8 cellular contexts compared by ENCODE assay signal in genomic region chr22:43996170-43996980, GRCh38.
DNase-seq lines count a peak whose midpoint lies in the region; ATAC-seq lines count a peak whose summit lies in the region.

No MANE protein-coding gene starts in this region.

- ATAC-seq in HG02678 (IDR thresholded peaks at IDR 0.05; ENCODE audit: unreplicated experiment): peak; percentile 59
- ATAC-seq in GM21515 (IDR thresholded peaks at IDR 0.05; ENCODE audit: unreplicated experiment): no peak
- no peak for ATAC-seq in GM18868 (IDR thresholded peaks at IDR 0.05; ENCODE audit: unreplicated experiment)
- no peak for ATAC-seq in HG03108 (IDR thresholded peaks at IDR 0.05; ENCODE audit: unreplicated experiment)
- ATAC-seq in GM18498 (IDR thresholded peaks at IDR 0.05; ENCODE audit: unreplicated experiment): no peak

- peak; percentile 41 to 52 for DNase-seq in activated CD8-positive, alpha-beta memory T cell treated with anti-CD3 and anti-CD28 coated beads for 1 hour (ENCODE audit: extremely low read depth in 1 of 2, low read depth in 1 of 2)
- DNase-seq in head of caudate nucleus: peak in 40 of 42 donors; percentile 14 to 74 (median 46)
- DNase-seq in stimulated activated CD4-positive, alpha-beta T cell treated with anti-CD3 and anti-CD28 coated beads, Interleukin-2, amount 100 ng/mL, for 48 hours: peak; percentile 59 to 64

- intact Hi-C loops in head of caudate nucleus (cut with DNase I): loop anchor here (10.0 kb wide), 1 partner anchor 78 kb away; no protein-coding TSS in a partner anchor
